Comparison of ENCODE assay signal across 16 cellular contexts in the genomic region with DNA sequence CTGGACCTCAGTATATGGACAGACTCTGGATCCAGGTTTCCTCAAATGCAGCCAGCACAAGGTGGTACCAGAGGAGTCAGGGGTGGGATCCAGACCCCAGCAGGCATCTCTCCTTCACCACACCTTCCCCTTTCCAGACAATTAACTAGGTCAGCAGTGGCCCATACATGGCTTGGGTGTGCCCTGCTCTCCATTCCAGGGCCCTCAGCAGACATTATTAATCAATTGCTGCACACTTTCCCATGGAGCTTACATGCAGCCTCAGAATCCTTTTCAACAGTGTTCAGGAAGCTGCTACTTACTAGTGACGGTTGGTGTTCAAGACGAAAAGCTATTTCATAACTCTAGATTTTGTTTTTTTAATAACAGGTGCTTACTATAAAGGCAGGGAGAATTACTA. TPM values are rescaled to one million over a fixed set of nuclear protein-coding genes. Genes with fewer than 3 reads are reported as not detected.
DNase-seq lines count a peak whose midpoint lies in the region; ATAC-seq, FAIRE-seq and TF ChIP-seq lines count a peak whose summit lies in the region.
"Had no signal": no experiment of that assay in that cellular context is flagged by ENCODE, and none has a peak within 500 bp of the region (broad histone marks: within the 10 kb centered on the region; RNA-seq: fewer than 3 reads in every experiment).

No MANE protein-coding gene starts in this region.

- ATAC-seq in HG02970 (IDR thresholded peaks at IDR 0.05; ENCODE audit: low FRiP score, unreplicated experiment) (no peak), GM18519 (IDR thresholded peaks at IDR 0.05; ENCODE audit: low FRiP score, unreplicated experiment) (no peak), GM21367 (IDR thresholded peaks at IDR 0.05; ENCODE audit: unreplicated experiment) (no peak)
- no peak for ATAC-seq in stimulated activated naive CD8-positive, alpha-beta T cell treated with anti-CD3 and anti-CD28 coated beads, Interleukin-15, Interleukin-2, amounts not matched to agents 100 U/mL and 50 U/mL, for 24 hours
- ATAC-seq: naive thymus-derived CD8-positive, alpha-beta T cell; Right ventricle myocardium inferior had no signal

- H3K27me3 ChIP-seq in bronchial epithelial cell (ENCODE audit: control insufficient read depth, insufficient read depth, low read length): peaks cover 4% of the 10 kb centered on the region

- no peak for TF ChIP-seq RAD21 in Ishikawa (IDR thresholded peaks at IDR 0.05; ENCODE audit: low read depth)

- peak; percentile 55 for DNase-seq in AG08396 (ENCODE audit: low spot score)
- peak; percentile 18 for DNase-seq in bronchial epithelial cell (ENCODE audit: low read depth)
- DNase-seq in kidney glomerular epithelial cell (lab: John Stamatoyannopoulos, UW): peak; percentile 34
- DNase-seq in stimulated activated naive CD8-positive, alpha-beta T cell treated with anti-CD3 and anti-CD28 coated beads, Interleukin-15, Interleukin-2, amounts not matched to agents 100 U/mL and 50 U/mL, for 24 hours: no peak
- DNase-seq: activated CD4-positive, alpha-beta T cell treated with anti-CD3 and anti-CD28 coated beads, Interleukin-2, amount 50 U/mL, for 1 hour; activated T-cell treated with anti-CD3 and anti-CD28 coated beads, Interleukin-2, amount 50 U/mL, for 48 hours; DMS79 treated with DMSO at 0.1 percent for 48 hours; KBM-7; naive thymus-derived CD8-positive, alpha-beta T cell; NCI-H748 treated with DMSO at 0.1 percent for 48 hours; stimulated activated CD4-positive, alpha-beta T cell treated with anti-CD3 and anti-CD28 coated beads, Interleukin-1b, Interleukin-23, amount 100 ng/mL, for 48 hours had no signal

- no peaks in the 10 kb centered on the region for H3K36me3 ChIP-seq in bronchial epithelial cell (ENCODE audit: control insufficient read depth, insufficient read depth, low read length)

- no peak overlapping the region for H3K4me3 ChIP-seq in bronchial epithelial cell (ENCODE audit: low read depth, low read length)

- TF ChIP-seq EP300 in Ishikawa (IDR thresholded peaks at IDR 0.05; ENCODE audit: borderline replicate concordance): no peak

- TF ChIP-seq CTCF in bronchial epithelial cell (IDR thresholded peaks at IDR 0.05; ENCODE audit: insufficient read depth, low read length, severe bottlenecking): no peak

- peak; percentile 7 for FAIRE-seq in bronchial epithelial cell (lab: Jason Lieb, UNC)

TF ChIP-seq in Ishikawa, 13 proteins besides CTCF, POLR2A, EP300 and RAD21:
- TF ChIP-seq TEAD4 (IDR thresholded peaks at IDR 0.05) (0 out of 2 replicates have a peak, but pooled peaks have one; percentile 11), TCF12 (IDR thresholded peaks at IDR 0.05; ENCODE audit: low read depth) (no peak)

RNA-seq across cellular contexts. Expression of a gene that starts 6.0 kb away (rescaled TPM):
- total RNA-seq in bronchial epithelial cell: under 0.01 TPM in 1 of 2 replicates, not detected in the other
- total RNA-seq: naive thymus-derived CD8-positive, alpha-beta T cell had no signal
